In the genomic region with DNA sequence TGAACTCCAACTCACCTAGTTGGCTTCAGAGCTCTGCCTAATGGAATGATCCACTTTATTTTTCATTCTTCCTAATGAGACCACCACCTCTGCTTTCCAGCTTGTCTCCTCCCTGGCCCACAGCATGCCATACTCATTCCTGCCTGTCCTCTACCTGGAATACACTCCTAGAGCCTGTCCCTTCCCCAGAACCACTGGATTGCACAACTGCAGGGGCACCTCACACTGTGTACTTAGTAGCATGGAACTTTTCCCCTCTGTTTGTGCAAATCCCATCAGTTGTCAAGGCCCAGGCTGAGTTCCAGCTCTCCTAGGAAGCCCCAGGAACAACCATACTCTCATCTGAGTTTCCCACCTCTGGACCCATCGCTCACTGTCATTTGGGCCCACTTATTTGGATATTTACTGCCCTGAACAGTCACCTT, we compare ENCODE assay signal across 1 cellular context.
TF ChIP-seq lines count a peak whose summit lies in the region.

No MANE protein-coding gene starts in this region.

TF ChIP-seq in HepG2, 621 proteins besides CTCF, POLR2A, EP300 and RAD21 (continued from another document and continues in another):
- TF ChIP-seq, protein P1, sequence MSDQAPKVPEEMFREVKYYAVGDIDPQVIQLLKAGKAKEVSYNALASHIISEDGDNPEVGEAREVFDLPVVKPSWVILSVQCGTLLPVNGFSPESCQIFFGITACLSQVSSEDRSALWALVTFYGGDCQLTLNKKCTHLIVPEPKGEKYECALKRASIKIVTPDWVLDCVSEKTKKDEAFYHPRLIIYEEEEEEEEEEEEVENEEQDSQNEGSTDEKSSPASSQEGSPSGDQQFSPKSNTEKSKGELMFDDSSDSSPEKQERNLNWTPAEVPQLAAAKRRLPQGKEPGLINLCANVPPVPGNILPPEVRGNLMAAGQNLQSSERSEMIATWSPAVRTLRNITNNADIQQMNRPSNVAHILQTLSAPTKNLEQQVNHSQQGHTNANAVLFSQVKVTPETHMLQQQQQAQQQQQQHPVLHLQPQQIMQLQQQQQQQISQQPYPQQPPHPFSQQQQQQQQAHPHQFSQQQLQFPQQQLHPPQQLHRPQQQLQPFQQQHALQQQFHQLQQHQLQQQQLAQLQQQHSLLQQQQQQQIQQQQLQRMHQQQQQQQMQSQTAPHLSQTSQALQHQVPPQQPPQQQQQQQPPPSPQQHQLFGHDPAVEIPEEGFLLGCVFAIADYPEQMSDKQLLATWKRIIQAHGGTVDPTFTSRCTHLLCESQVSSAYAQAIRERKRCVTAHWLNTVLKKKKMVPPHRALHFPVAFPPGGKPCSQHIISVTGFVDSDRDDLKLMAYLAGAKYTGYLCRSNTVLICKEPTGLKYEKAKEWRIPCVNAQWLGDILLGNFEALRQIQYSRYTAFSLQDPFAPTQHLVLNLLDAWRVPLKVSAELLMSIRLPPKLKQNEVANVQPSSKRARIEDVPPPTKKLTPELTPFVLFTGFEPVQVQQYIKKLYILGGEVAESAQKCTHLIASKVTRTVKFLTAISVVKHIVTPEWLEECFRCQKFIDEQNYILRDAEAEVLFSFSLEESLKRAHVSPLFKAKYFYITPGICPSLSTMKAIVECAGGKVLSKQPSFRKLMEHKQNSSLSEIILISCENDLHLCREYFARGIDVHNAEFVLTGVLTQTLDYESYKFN (CRISPR knock-in tag; conservative IDR thresholded peaks at IDR 0.05) = peak; percentile 89
- TF ChIP-seq TSC22D2 (CRISPR knock-in tag; IDR thresholded peaks at IDR 0.05; ENCODE audit: borderline replicate concordance) = peak; percentile 66; the same call in 1 of the 2 replicates
- peak; percentile 35; the same call in 1 of the 2 replicates for TF ChIP-seq CREM (IDR thresholded peaks at IDR 0.05)
- TF ChIP-seq CREM (CRISPR knock-in tag; IDR thresholded peaks at IDR 0.05) = no peak
- peak; percentile 88 for TF ChIP-seq GZF1 (CRISPR knock-in tag; IDR thresholded peaks at IDR 0.05)
- TF ChIP-seq TCF12 (IDR thresholded peaks at IDR 0.05) = no peak
- TF ChIP-seq TCF12 (CRISPR knock-in tag; IDR thresholded peaks at IDR 0.05) = no peak
- peak; percentile 79 for TF ChIP-seq ZNF670 (CRISPR knock-in tag; IDR thresholded peaks at IDR 0.05; ENCODE audit: borderline replicate concordance)
- peak; percentile 76; the same call in 1 of the 2 replicates for TF ChIP-seq MEIS2 (CRISPR knock-in tag; IDR thresholded peaks at IDR 0.05)
- TF ChIP-seq SOX6 (IDR thresholded peaks at IDR 0.05) = no peak
- peak; percentile 77 for TF ChIP-seq SOX6 (CRISPR knock-in tag; IDR thresholded peaks at IDR 0.05)
- no peak for TF ChIP-seq ZNF501 (CRISPR knock-in tag; IDR thresholded peaks at IDR 0.05)
- peak; percentile 79 for TF ChIP-seq KDM1A (CRISPR knock-in tag; IDR thresholded peaks at IDR 0.05)
- TF ChIP-seq, protein P2, sequence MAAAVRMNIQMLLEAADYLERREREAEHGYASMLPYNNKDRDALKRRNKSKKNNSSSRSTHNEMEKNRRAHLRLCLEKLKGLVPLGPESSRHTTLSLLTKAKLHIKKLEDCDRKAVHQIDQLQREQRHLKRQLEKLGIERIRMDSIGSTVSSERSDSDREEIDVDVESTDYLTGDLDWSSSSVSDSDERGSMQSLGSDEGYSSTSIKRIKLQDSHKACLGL (CRISPR knock-in tag; IDR thresholded peaks at IDR 0.05) = no peak
- no peak for TF ChIP-seq AGO2 (optimal IDR thresholded peaks at IDR 0.05; ENCODE audit: low read depth, low read length)
- TF ChIP-seq, protein P3, sequence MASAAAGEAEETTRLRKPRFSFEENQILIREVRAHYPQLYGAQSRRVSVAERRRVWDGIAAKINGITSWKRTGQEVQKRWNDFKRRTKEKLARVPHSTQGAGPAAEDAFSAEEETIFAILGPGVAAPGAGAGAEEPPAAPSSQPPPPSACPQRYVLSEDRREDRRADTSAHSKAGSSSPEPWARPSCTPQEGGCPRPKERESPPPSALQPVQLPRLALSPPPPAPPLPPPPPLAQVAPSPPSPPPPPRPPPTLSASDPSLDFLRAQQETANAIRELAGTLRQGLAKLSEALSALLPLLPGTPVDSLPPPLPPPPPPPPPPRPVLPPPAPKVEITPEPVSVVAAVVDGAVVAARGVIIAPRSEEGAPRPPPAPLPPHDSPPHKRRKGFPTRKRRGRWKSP (CRISPR knock-in tag; IDR thresholded peaks at IDR 0.05) = 0 out of 2 replicates have a peak, but pooled peaks have one; percentile 38
- peak; percentile 40; the same call in 1 of the 2 replicates for TF ChIP-seq ZNF749 (CRISPR knock-in tag; IDR thresholded peaks at IDR 0.05; ENCODE audit: borderline replicate concordance)
- no peak for TF ChIP-seq ZBTB8A (CRISPR knock-in tag; IDR thresholded peaks at IDR 0.05; ENCODE audit: borderline replicate concordance, low read depth)
- TF ChIP-seq, protein P4, sequence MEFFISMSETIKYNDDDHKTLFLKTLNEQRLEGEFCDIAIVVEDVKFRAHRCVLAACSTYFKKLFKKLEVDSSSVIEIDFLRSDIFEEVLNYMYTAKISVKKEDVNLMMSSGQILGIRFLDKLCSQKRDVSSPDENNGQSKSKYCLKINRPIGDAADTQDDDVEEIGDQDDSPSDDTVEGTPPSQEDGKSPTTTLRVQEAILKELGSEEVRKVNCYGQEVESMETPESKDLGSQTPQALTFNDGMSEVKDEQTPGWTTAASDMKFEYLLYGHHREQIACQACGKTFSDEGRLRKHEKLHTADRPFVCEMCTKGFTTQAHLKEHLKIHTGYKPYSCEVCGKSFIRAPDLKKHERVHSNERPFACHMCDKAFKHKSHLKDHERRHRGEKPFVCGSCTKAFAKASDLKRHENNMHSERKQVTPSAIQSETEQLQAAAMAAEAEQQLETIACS (CRISPR knock-in tag; IDR thresholded peaks at IDR 0.05) = no peak
- TF ChIP-seq, protein P5, sequence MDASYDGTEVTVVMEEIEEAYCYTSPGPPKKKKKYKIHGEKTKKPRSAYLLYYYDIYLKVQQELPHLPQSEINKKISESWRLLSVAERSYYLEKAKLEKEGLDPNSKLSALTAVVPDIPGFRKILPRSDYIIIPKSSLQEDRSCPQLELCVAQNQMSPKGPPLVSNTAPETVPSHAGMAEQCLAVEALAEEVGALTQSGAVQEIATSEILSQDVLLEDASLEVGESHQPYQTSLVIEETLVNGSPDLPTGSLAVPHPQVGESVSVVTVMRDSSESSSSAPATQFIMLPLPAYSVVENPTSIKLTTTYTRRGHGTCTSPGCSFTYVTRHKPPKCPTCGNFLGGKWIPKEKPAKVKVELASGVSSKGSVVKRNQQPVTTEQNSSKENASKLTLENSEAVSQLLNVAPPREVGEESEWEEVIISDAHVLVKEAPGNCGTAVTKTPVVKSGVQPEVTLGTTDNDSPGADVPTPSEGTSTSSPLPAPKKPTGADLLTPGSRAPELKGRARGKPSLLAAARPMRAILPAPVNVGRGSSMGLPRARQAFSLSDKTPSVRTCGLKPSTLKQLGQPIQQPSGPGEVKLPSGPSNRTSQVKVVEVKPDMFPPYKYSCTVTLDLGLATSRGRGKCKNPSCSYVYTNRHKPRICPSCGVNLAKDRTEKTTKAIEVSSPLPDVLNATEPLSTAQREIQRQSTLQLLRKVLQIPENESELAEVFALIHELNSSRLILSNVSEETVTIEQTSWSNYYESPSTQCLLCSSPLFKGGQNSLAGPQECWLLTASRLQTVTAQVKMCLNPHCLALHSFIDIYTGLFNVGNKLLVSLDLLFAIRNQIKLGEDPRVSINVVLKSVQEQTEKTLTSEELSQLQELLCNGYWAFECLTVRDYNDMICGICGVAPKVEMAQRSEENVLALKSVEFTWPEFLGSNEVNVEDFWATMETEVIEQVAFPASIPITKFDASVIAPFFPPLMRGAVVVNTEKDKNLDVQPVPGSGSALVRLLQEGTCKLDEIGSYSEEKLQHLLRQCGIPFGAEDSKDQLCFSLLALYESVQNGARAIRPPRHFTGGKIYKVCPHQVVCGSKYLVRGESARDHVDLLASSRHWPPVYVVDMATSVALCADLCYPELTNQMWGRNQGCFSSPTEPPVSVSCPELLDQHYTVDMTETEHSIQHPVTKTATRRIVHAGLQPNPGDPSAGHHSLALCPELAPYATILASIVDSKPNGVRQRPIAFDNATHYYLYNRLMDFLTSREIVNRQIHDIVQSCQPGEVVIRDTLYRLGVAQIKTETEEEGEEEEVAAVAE (CRISPR knock-in tag; IDR thresholded peaks at IDR 0.05; ENCODE audit: borderline replicate concordance) = 0 out of 2 replicates have a peak, but pooled peaks have one; percentile 43
- no peak for TF ChIP-seq SIN3B (IDR thresholded peaks at IDR 0.05; ENCODE audit: low read length)
- 0 out of 2 replicates have a peak, but pooled peaks have one; percentile 35 for TF ChIP-seq ELF1 (CRISPR knock-in tag; IDR thresholded peaks at IDR 0.05)
- TF ChIP-seq SOX13 (IDR thresholded peaks at IDR 0.05) = peak; percentile 36; the same call in 1 of the 2 replicates
- peak in 1 of 2 experiments; percentile 68; a peak in 2 of 4 replicates for TF ChIP-seq SOX13 (CRISPR knock-in tag; conservative IDR thresholded peaks at IDR 0.05 in 1 of 2, IDR thresholded peaks at IDR 0.05 in 1 of 2)
- TF ChIP-seq ZMYM4 (CRISPR knock-in tag; IDR thresholded peaks at IDR 0.05) = peak; percentile 90
- TF ChIP-seq, protein P6, sequence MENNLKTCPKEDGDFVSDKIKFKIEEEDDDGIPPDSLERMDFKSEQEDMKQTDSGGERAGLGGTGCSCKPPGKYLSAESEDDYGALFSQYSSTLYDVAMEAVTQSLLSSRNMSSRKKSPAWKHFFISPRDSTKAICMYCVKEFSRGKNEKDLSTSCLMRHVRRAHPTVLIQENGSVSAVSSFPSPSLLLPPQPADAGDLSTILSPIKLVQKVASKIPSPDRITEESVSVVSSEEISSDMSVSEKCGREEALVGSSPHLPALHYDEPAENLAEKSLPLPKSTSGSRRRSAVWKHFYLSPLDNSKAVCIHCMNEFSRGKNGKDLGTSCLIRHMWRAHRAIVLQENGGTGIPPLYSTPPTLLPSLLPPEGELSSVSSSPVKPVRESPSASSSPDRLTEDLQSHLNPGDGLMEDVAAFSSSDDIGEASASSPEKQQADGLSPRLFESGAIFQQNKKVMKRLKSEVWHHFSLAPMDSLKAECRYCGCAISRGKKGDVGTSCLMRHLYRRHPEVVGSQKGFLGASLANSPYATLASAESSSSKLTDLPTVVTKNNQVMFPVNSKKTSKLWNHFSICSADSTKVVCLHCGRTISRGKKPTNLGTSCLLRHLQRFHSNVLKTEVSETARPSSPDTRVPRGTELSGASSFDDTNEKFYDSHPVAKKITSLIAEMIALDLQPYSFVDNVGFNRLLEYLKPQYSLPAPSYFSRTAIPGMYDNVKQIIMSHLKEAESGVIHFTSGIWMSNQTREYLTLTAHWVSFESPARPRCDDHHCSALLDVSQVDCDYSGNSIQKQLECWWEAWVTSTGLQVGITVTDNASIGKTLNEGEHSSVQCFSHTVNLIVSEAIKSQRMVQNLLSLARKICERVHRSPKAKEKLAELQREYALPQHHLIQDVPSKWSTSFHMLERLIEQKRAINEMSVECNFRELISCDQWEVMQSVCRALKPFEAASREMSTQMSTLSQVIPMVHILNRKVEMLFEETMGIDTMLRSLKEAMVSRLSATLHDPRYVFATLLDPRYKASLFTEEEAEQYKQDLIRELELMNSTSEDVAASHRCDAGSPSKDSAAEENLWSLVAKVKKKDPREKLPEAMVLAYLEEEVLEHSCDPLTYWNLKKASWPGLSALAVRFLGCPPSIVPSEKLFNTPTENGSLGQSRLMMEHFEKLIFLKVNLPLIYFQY (CRISPR knock-in tag; IDR thresholded peaks at IDR 0.05; ENCODE audit: borderline replicate concordance) = peak; percentile 44; the same call in 1 of the 2 replicates
- TF ChIP-seq, protein P7, sequence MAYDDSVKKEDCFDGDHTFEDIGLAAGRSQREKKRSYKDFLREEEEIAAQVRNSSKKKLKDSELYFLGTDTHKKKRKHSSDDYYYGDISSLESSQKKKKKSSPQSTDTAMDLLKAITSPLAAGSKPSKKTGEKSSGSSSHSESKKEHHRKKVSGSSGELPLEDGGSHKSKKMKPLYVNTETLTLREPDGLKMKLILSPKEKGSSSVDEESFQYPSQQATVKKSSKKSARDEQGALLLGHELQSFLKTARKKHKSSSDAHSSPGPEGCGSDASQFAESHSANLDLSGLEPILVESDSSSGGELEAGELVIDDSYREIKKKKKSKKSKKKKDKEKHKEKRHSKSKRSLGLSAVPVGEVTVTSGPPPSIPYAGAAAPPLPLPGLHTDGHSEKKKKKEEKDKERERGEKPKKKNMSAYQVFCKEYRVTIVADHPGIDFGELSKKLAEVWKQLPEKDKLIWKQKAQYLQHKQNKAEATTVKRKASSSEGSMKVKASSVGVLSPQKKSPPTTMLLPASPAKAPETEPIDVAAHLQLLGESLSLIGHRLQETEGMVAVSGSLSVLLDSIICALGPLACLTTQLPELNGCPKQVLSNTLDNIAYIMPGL (CRISPR knock-in tag; IDR thresholded peaks at IDR 0.05; ENCODE audit: borderline replicate concordance in 1 of 2, low read depth in 1 of 2) = 0 out of 4 replicates have a peak, but pooled peaks have one; percentile 26 to 38
- TF ChIP-seq NFE2L2 (IDR thresholded peaks at IDR 0.05; ENCODE audit: low read length) = no peak
- no peak for TF ChIP-seq JUND (CRISPR knock-in tag; IDR thresholded peaks at IDR 0.05)
- peak; percentile 44; the same call in 1 of the 2 replicates for TF ChIP-seq SAFB2 (CRISPR knock-in tag; IDR thresholded peaks at IDR 0.05; ENCODE audit: borderline replicate concordance, low read depth)
- 0 out of 2 replicates have a peak, but pooled peaks have one; percentile 17 for TF ChIP-seq ZNF12 (CRISPR knock-in tag; IDR thresholded peaks at IDR 0.05)
- TF ChIP-seq, protein P8, sequence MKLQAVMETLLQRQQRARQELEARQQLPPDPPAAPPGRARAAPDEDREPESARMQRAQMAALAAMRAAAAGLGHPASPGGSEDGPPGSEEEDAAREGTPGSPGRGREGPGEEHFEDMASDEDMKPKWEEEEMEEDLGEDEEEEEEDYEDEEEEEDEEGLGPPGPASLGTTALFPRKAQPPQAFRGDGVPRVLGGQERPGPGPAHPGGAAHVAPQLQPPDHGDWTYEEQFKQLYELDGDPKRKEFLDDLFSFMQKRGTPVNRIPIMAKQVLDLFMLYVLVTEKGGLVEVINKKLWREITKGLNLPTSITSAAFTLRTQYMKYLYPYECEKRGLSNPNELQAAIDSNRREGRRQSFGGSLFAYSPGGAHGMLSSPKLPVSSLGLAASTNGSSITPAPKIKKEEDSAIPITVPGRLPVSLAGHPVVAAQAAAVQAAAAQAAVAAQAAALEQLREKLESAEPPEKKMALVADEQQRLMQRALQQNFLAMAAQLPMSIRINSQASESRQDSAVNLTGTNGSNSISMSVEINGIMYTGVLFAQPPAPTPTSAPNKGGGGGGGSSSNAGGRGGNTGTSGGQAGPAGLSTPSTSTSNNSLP (IDR thresholded peaks at IDR 0.05; ENCODE audit: low read depth, low read length) = no peak
- peak; percentile 38 for TF ChIP-seq XRCC5 (optimal IDR thresholded peaks at IDR 0.05; ENCODE audit: low read length)
- no peak for TF ChIP-seq MBD4 (IDR thresholded peaks at IDR 0.05; ENCODE audit: borderline replicate concordance, low read length)
- TF ChIP-seq, protein P9, sequence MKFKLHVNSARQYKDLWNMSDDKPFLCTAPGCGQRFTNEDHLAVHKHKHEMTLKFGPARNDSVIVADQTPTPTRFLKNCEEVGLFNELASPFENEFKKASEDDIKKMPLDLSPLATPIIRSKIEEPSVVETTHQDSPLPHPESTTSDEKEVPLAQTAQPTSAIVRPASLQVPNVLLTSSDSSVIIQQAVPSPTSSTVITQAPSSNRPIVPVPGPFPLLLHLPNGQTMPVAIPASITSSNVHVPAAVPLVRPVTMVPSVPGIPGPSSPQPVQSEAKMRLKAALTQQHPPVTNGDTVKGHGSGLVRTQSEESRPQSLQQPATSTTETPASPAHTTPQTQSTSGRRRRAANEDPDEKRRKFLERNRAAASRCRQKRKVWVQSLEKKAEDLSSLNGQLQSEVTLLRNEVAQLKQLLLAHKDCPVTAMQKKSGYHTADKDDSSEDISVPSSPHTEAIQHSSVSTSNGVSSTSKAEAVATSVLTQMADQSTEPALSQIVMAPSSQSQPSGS (CRISPR knock-in tag; IDR thresholded peaks at IDR 0.05) = peak; percentile 40; the same call in 1 of the 2 replicates
- TF ChIP-seq CC2D1A (CRISPR knock-in tag; IDR thresholded peaks at IDR 0.05) = 0 out of 2 replicates have a peak, but pooled peaks have one; percentile 15
